8 cellular contexts compared by ENCODE assay signal in genomic region chr17:57739402-57740224, GRCh38. TPM values are rescaled to one million over a fixed set of nuclear protein-coding genes. Genes with fewer than 3 reads are reported as not detected.
DNase-seq lines count a peak whose midpoint lies in the region; ATAC-seq and TF ChIP-seq lines count a peak whose summit lies in the region.

No MANE protein-coding gene starts in this region.

- no peak for TF ChIP-seq EP300 in esophagus muscularis mucosa (IDR thresholded peaks at IDR 0.05)

- H3K9me3 ChIP-seq in esophagus muscularis mucosa, result no peaks in the 10 kb centered on the region

- no peak for TF ChIP-seq POLR2A in esophagus muscularis mucosa (IDR thresholded peaks at IDR 0.05; ENCODE audit: low read depth)

- H3K4me1 ChIP-seq in esophagus muscularis mucosa, result no peaks in the 10 kb centered on the region

- intact Hi-C loops in esophagus muscularis mucosa (cut with DNase I), result no loop called here

- WGBS in esophagus muscularis mucosa, result 71% methylated on average over 1 of the region's 1 CpG

- H3K27me3 ChIP-seq in esophagus muscularis mucosa, result peaks cover 0 to 7% (median 0%) of the 10 kb centered on the region in 4 donors

- DNase-seq in activated CD4-positive, CD25-positive, alpha-beta regulatory T cell (lab: John Stamatoyannopoulos, UW), result no peak
- no peak for DNase-seq in LNCaP clone FGC (ENCODE audit: low read depth)
- DNase-seq in kidney tubule cell (ENCODE audit: low spot score), result peak; percentile 24
- DNase-seq in Ammon's horn (ENCODE audit: low spot score), result no peak
- no peak for DNase-seq in esophagus muscularis mucosa (ENCODE audit: extremely low spot score)

- H3K27ac ChIP-seq in VCaP (peak overlapping the region; percentile 62), esophagus muscularis mucosa (replicated peaks in 1 of 4) (no peak overlapping the region)

- ATAC-seq in activated CD4-positive, CD25-positive, alpha-beta regulatory T cell treated with anti-CD3 and anti-CD28 coated beads, Interleukin-2, amount 50 U/mL, for 24 hours, result peak; percentile 41 to 45
- no peak for ATAC-seq in HG02973 (IDR thresholded peaks at IDR 0.05; ENCODE audit: unreplicated experiment)

- H3K4me3 ChIP-seq in LNCaP clone FGC (ENCODE audit: low read depth, low read length), result no peak overlapping the region
- H3K4me3 ChIP-seq in esophagus muscularis mucosa, result no peak overlapping the region

- no peaks in the 10 kb centered on the region for H3K36me3 ChIP-seq in esophagus muscularis mucosa

- TF ChIP-seq CTCF in LNCaP clone FGC (IDR thresholded peaks at IDR 0.05; ENCODE audit: control insufficient read depth, extremely low read depth, insufficient read depth) (peak; percentile 69), VCaP (conservative IDR thresholded peaks at IDR 0.05) (peak; percentile 70), esophagus muscularis mucosa (IDR thresholded peaks at IDR 0.05) (peak in 1 of 3 experiments; percentile 17)

RNA-seq across cellular contexts. Expression of gene CCDC182, which starts 5.5 kb away (rescaled TPM):
- not detected for total RNA-seq in esophagus muscularis mucosa
